In the genomic region with DNA sequence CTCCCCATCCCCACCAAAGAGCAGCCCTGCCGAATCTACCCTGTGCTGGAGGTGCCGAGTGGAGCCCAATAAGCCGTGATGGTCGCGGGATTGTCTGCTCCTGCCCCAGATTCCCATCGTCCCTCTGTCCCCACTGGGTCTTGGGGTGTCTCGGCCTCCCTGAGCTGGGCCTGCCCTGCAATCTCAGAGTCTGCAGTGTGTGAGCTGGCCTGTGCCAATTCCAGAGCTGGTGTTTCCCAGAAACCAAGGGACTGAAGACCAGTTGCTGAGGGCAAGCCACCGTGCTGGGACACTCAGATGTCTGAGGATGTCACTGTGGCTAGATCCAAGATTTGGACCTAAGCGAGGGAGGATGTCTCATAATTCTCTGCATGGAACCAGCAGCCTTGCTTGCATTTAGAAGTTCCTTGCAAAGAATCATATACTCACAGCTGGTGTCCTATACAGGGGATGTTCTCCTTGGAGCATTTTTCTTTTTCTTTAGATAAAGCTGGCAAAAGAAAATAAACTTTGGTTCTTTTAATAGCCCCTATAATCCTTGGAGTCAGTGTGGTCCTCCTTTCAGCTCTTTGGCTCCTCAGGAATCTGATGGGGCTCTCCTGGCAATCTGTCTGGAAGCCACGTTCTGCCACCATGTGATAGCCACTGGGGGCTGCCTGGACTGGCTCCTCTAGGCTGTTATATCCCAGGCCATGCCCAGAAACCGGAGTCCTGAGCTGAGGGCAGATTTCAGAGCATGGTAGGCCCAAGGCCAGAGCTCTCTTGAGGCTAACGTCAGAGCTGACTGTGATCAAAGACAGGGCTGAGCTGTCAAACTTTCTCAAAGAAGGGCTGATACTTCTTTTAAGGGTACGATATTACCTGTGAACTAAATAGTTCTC, we compare ENCODE assay signal across 18 cellular contexts.
DNase-seq lines count a peak whose midpoint lies in the region; ATAC-seq and TF ChIP-seq lines count a peak whose summit lies in the region.
"Had no signal": no experiment of that assay in that cellular context is flagged by ENCODE, and none has a peak within 500 bp of the region (broad histone marks: within the 10 kb centered on the region; RNA-seq: fewer than 3 reads in every experiment).

No MANE protein-coding gene starts in this region.

- peak overlapping the region; percentile 35 for H2AFZ ChIP-seq in neuronal stem cell (ENCODE audit: low read length)
- H2AFZ ChIP-seq: parathyroid adenoma had no signal

- H3K36me3 Mint-ChIP-seq in activated naive CD4-positive, alpha-beta T cell treated with anti-CD3 and anti-CD28 coated beads, Interleukin-2, amount 10 ng/mL, durations not matched to agents 7 days and 5 days: no peaks in the 10 kb centered on the region
- no peaks in the 10 kb centered on the region for H3K36me3 Mint-ChIP-seq in activated naive CD4-positive, alpha-beta T cell treated with anti-CD3 and anti-CD28 coated beads, Interleukin-2, amount 50 U/mL, for 72 hours

- no peak overlapping the region for H3K4me3 Mint-ChIP-seq in activated naive CD4-positive, alpha-beta T cell treated with anti-CD3 and anti-CD28 coated beads, Interleukin-2, amount 10 ng/mL, durations not matched to agents 7 days and 5 days
- H3K4me3 Mint-ChIP-seq: CD4-positive, alpha-beta T cell had no signal

- H3K4me1 Mint-ChIP-seq in activated naive CD4-positive, alpha-beta T cell treated with anti-CD3 and anti-CD28 coated beads, Interleukin-2, amount 10 ng/mL, durations not matched to agents 7 days and 5 days: no peaks in the 10 kb centered on the region

- H3K4me3 ChIP-seq in heart left ventricle (no peak overlapping the region), neuronal stem cell (ENCODE audit: low read length in 2 of 2) (no peak overlapping the region), uterus (no peak overlapping the region)
- H3K4me3 ChIP-seq: adrenal gland, testis had no signal

- CTCF ChIA-PET in activated naive CD4-positive, alpha-beta T cell treated with anti-CD3 and anti-CD28 coated beads, Interleukin-2, amount 10 ng/mL, durations not matched to agents 7 days and 5 days (lab: Charles Lee): interaction anchor here (0.6 to 2.1 kb wide), 3 partner anchors 15 to 298 kb away, joined by 3 to 5 read pairs (median 4); no protein-coding TSS in a partner anchor

- H3K36me3 ChIP-seq in heart left ventricle (no peaks in the 10 kb centered on the region), neuronal stem cell (replicated peaks in 1 of 2; ENCODE audit: control insufficient read depth in 2 of 2, insufficient read depth in 2 of 2, low read length in 2 of 2) (no peaks in the 10 kb centered on the region), uterus (no peaks in the 10 kb centered on the region)
- H3K36me3 ChIP-seq: adrenal gland had no signal

- H4K91ac ChIP-seq in neuronal stem cell (ENCODE audit: low read depth, low read length, poor library complexity): no peak overlapping the region

- H3K9me3 ChIP-seq in heart left ventricle (no peaks in the 10 kb centered on the region), neuronal stem cell (replicated peaks in 1 of 2; ENCODE audit: control insufficient read depth in 2 of 2, insufficient read depth in 1 of 2, low read depth in 1 of 2, low read length in 2 of 2) (no peaks in the 10 kb centered on the region), uterus (no peaks in the 10 kb centered on the region)
- H3K9me3 ChIP-seq: adrenal gland, testis had no signal

- no peaks in the 10 kb centered on the region for H3K9me3 Mint-ChIP-seq in activated naive CD4-positive, alpha-beta T cell treated with anti-CD3 and anti-CD28 coated beads, Interleukin-2, amount 10 ng/mL, durations not matched to agents 7 days and 5 days
- no peaks in the 10 kb centered on the region for H3K9me3 Mint-ChIP-seq in activated naive CD4-positive, alpha-beta T cell treated with anti-CD3 and anti-CD28 coated beads, Interleukin-2, amount 50 U/mL, for 72 hours
- H3K9me3 Mint-ChIP-seq: CD4-positive, alpha-beta T cell had no signal

- ATAC-seq in activated naive CD4-positive, alpha-beta T cell treated with anti-CD3 and anti-CD28 coated beads, Interleukin-2, amount 50 U/mL, for 72 hours: no peak
- ATAC-seq in heart left ventricle (peak; percentile 60 to 82 (median 72)), HG03460 (IDR thresholded peaks at IDR 0.05; ENCODE audit: unreplicated experiment) (no peak)

- WGBS in heart left ventricle, 4 donors: 71 to 81% (median 75%) methylated on average over 9 to 13 of the region's 13 CpGs
- no CpG with 5 or more reads among the region's 13 CpGs for WGBS in neuronal stem cell (ENCODE audit: extremely low coverage in 2 of 2, insufficient read length in 2 of 2, insufficient replicate concordance in 1 of 2), 2 donors

- H3K27ac ChIP-seq in heart left ventricle (peak overlapping the region in 11 of 12 donors; percentile 32 to 89 (median 46)), neuronal stem cell (replicated peaks; ENCODE audit: low read length) (no peak overlapping the region), uterus (peak overlapping the region; percentile 93 to 98)
- H3K27ac ChIP-seq: 22Rv1, parathyroid adenoma had no signal

- intact Hi-C loops in heart left ventricle (cut with DNase I): loop anchor here in 2 of 10 donors (5.0 kb wide), 1 partner anchor 75 kb away; no protein-coding TSS in a partner anchor
- intact Hi-C loops in uterus (cut with DNase I; ENCODE audit: low total_unique reads): no loop called here

- H3K18ac ChIP-seq in neuronal stem cell (ENCODE audit: low read length): peak overlapping the region; percentile 38

- no peak overlapping the region for H3K14ac ChIP-seq in neuronal stem cell (ENCODE audit: low read length)

- no peak for TF ChIP-seq CTCF in heart left ventricle (IDR thresholded peaks at IDR 0.05)
- TF ChIP-seq CTCF in uterus (IDR thresholded peaks at IDR 0.05): no peak

- peak overlapping the region; percentile 4 for H2BK120ac ChIP-seq in neuronal stem cell (ENCODE audit: low read depth, low read length)

- H3K4me2 ChIP-seq in neuronal stem cell (ENCODE audit: insufficient read depth, low read length, poor library complexity, severe bottlenecking): no peak overlapping the region

- H3K27me3 ChIP-seq in heart left ventricle (no peaks in the 10 kb centered on the region), neuronal stem cell (ENCODE audit: control insufficient read depth in 3 of 3, insufficient read depth in 3 of 3, low read depth in 1 of 3, low read length in 3 of 3) (peaks cover 0 to 2% (median 0%) of the 10 kb centered on the region in 3 experiments), uterus (no peaks in the 10 kb centered on the region)
- H3K27me3 ChIP-seq: adrenal gland, testis had no signal

- H3K4ac ChIP-seq in neuronal stem cell (ENCODE audit: low read length): no peak overlapping the region

- H2BK15ac ChIP-seq in neuronal stem cell (ENCODE audit: low read length): no peak overlapping the region

- TF ChIP-seq POLR2A in heart left ventricle (IDR thresholded peaks at IDR 0.05) (no peak), uterus (IDR thresholded peaks at IDR 0.05) (no peak)

- no peak overlapping the region for H3K9ac ChIP-seq in neuronal stem cell (ENCODE audit: low read depth, low read length, poor library complexity)
- H3K9ac ChIP-seq: parathyroid adenoma had no signal

- H3K27me3 Mint-ChIP-seq in activated naive CD4-positive, alpha-beta T cell treated with anti-CD3 and anti-CD28 coated beads, Interleukin-2, amount 10 ng/mL, durations not matched to agents 7 days and 5 days: peaks cover 36% of the 10 kb centered on the region
- H3K27me3 Mint-ChIP-seq: CD4-positive, alpha-beta T cell had no signal

- no peaks in the 10 kb centered on the region for H3K79me1 ChIP-seq in neuronal stem cell (ENCODE audit: low read depth, low read length)

- H3K4me1 ChIP-seq in heart left ventricle (peaks cover 8 to 97% (median 80%) of the 10 kb centered on the region in 12 donors), neuronal stem cell (ENCODE audit: control insufficient read depth in 2 of 2, insufficient read depth in 1 of 2, low read depth in 1 of 2, low read length in 2 of 2) (peaks cover 40 to 41% of the 10 kb centered on the region in 2 donors), uterus (peaks cover 17 to 29% of the 10 kb centered on the region in 2 donors)
- H3K4me1 ChIP-seq: parathyroid adenoma had no signal

- no peak overlapping the region for H3K23ac ChIP-seq in neuronal stem cell (ENCODE audit: low read depth, low read length, poor library complexity)

- H2BK12ac ChIP-seq in neuronal stem cell (ENCODE audit: low read length): no peak overlapping the region

- H2AK5ac ChIP-seq in neuronal stem cell (ENCODE audit: low read depth, low read length): peak overlapping the region; percentile 34

- no peak overlapping the region for H2BK5ac ChIP-seq in neuronal stem cell (ENCODE audit: low read length)

- H4K8ac ChIP-seq in neuronal stem cell (ENCODE audit: low read depth, low read length): no peak overlapping the region

- no peak for DNase-seq in activated naive CD4-positive, alpha-beta T cell treated with anti-CD3 and anti-CD28 coated beads, Interleukin-2, amount 10 ng/mL, durations not matched to agents 7 days and 5 days
- DNase-seq in activated naive CD4-positive, alpha-beta T cell treated with anti-CD3 and anti-CD28 coated beads, Interleukin-2, amount 50 U/mL, for 72 hours (ENCODE audit: low spot score in 2 of 2): no peak
- peak in 3 of 5 donors; percentile 62 to 71 (median 69) for DNase-seq in heart left ventricle
- DNase-seq in neuronal stem cell (ENCODE audit: low spot score): no peak
- DNase-seq in uterus: no peak
- DNase-seq in iPS-NIHi11 (ENCODE audit: low spot score): no peak
- DNase-seq in SW 1271 (lab: John Stamatoyannopoulos, UW): no peak
- DNase-seq: activated CD4-positive, alpha-beta T cell treated with anti-CD3 and anti-CD28 coated beads, Interleukin-2, amount 50 U/mL, for 4 hours; activated T-cell treated with anti-CD3 and anti-CD28 coated beads, Interleukin-2, amount 50 U/mL, for 48 hours; CD4-positive, alpha-beta T cell; NCI-H774; stimulated activated CD4-positive, alpha-beta T cell treated with anti-CD3 and anti-CD28 coated beads, Interleukin-15, amount 100 ng/mL, for 24 hours; T1000; testis had no signal

- H3K27ac Mint-ChIP-seq in activated naive CD4-positive, alpha-beta T cell treated with anti-CD3 and anti-CD28 coated beads, Interleukin-2, amount 10 ng/mL, durations not matched to agents 7 days and 5 days: peak overlapping the region; percentile 37
- H3K27ac Mint-ChIP-seq in activated naive CD4-positive, alpha-beta T cell treated with anti-CD3 and anti-CD28 coated beads, Interleukin-2, amount 50 U/mL, for 72 hours: no peak overlapping the region
- H3K27ac Mint-ChIP-seq: CD4-positive, alpha-beta T cell had no signal

Comparison
In these comparisons a context has a peak if more than half of its experiments do, and no peak if none do; other contexts are left out.
1. DNase-seq: peak in heart left ventricle (3 of 5); none in activated naive CD4-positive, alpha-beta T cell treated with anti-CD3 and anti-CD28 coated beads, Interleukin-2, amount 10 ng/mL, durations not matched to agents 7 days and 5 days (single experiment), activated naive CD4-positive, alpha-beta T cell treated with anti-CD3 and anti-CD28 coated beads, Interleukin-2, amount 50 U/mL, for 72 hours (0 of 2), neuronal stem cell (single experiment), uterus (0 of 2), iPS-NIHi11 (single experiment) and SW 1271 (0 of 2).
2. ATAC-seq: peak in heart left ventricle (4 of 4); none in activated naive CD4-positive, alpha-beta T cell treated with anti-CD3 and anti-CD28 coated beads, Interleukin-2, amount 50 U/mL, for 72 hours (0 of 2) and HG03460 (single experiment).